Comparison of ENCODE assay signal across 8 cellular contexts in genomic region chr5:150066901-150067396, GRCh38. TPM values are rescaled to one million over a fixed set of nuclear protein-coding genes. Genes with fewer than 3 reads are reported as not detected.
DNase-seq lines count a peak whose midpoint lies in the region; ATAC-seq lines count a peak whose summit lies in the region.

No MANE protein-coding gene starts in this region.

- ATAC-seq in GM18907 (IDR thresholded peaks at IDR 0.05; ENCODE audit: unreplicated experiment) = peak; percentile 62
- ATAC-seq in effector memory CD8-positive, alpha-beta T cell (replicated peaks) = peak; percentile 21
- ATAC-seq in HG03565 (IDR thresholded peaks at IDR 0.05; ENCODE audit: unreplicated experiment) = no peak
- ATAC-seq in HG02970 (IDR thresholded peaks at IDR 0.05; ENCODE audit: low FRiP score, unreplicated experiment) = no peak

- H3K4me3 Mint-ChIP-seq in effector memory CD8-positive, alpha-beta T cell = no peak overlapping the region

- DNase-seq in A172 (ENCODE audit: low spot score) = peak; percentile 67
- peak; percentile 29 for DNase-seq in NCI-H226
- DNase-seq in effector memory CD8-positive, alpha-beta T cell = no peak
- no peak for DNase-seq in globus pallidus (ENCODE audit: low spot score)
- no peak for DNase-seq in activated CD4-positive, alpha-beta T cell treated with anti-CD3 and anti-CD28 coated beads for 4 hours

- H3K4me1 Mint-ChIP-seq in effector memory CD8-positive, alpha-beta T cell (ENCODE audit: low read depth in 2 of 2) = peaks cover 7 to 9% of the 10 kb centered on the region in 2 donors

- peak overlapping the region; percentile 7 to 67 for H3K27ac Mint-ChIP-seq in effector memory CD8-positive, alpha-beta T cell

- peaks cover 26 to 51% of the 10 kb centered on the region in 2 donors for H3K27me3 Mint-ChIP-seq in effector memory CD8-positive, alpha-beta T cell

- no peaks in the 10 kb centered on the region for H3K9me3 Mint-ChIP-seq in effector memory CD8-positive, alpha-beta T cell

- H3K36me3 Mint-ChIP-seq in effector memory CD8-positive, alpha-beta T cell (ENCODE audit: insufficient read depth) = no peaks in the 10 kb centered on the region

RNA-seq across cellular contexts. Expression of gene CSF1R, which starts 19.4 kb away (rescaled TPM):
- total RNA-seq in A172 (2014; rRNA removed; shearing (Covaris generic)) = 0.84 and 0.96 TPM in 2 replicates

Comparison
In these comparisons a context has a peak if more than half of its experiments do, and no peak if none do; other contexts are left out.
1. DNase-seq: peak in A172 (single experiment) and NCI-H226 (single experiment); none in effector memory CD8-positive, alpha-beta T cell (0 of 3), globus pallidus (single experiment) and activated CD4-positive, alpha-beta T cell treated with anti-CD3 and anti-CD28 coated beads for 4 hours (0 of 2).
2. ATAC-seq: peak in GM18907 (single experiment) and effector memory CD8-positive, alpha-beta T cell (single experiment); none in HG03565 (single experiment) and HG02970 (single experiment).